Comparison of ENCODE assay signal across 25 cellular contexts in the genomic region with DNA sequence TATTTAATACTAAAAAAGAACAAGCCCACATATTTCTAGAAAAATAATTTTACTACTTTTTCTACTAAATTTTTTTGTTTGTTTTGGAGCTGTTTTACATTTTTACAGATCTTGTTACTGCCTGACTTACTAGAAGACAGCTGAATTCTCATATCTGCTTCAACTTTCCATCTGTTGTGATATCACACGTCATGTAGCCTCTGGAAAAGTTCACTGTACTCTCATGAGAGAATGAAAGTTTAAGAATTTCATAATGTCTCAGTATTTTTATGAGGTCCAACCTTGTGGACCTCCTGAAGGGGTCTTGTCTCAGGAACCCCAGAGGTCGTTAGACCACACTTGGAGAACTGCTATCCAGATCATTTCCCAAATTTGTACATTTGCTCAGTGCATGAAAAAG.
"Had no signal": no experiment of that assay in that cellular context is flagged by ENCODE, and none has a peak within 500 bp of the region (broad histone marks: within the 10 kb centered on the region; RNA-seq: fewer than 3 reads in every experiment).

No MANE protein-coding gene starts in this region.

- H3K4me3 ChIP-seq: colonic mucosa, heart left ventricle, left lung, lung, psoas muscle, sigmoid colon, skin epidermis, testis, tibial nerve, upper lobe of right lung, vagina had no signal

- ATAC-seq: left lung; psoas muscle; stimulated activated naive B cell treated with anti-CD40 and anti-IgM and Interleukin-4, amounts not matched to agents 10 μg/mL and 1 μg/mL and 100 μg/mL, for 72 hours; stimulated activated naive CD8-positive, alpha-beta T cell treated with anti-CD3 and anti-CD28 coated beads, Interleukin-15, amount 100 ng/mL, for 72 hours; upper lobe of right lung had no signal

- H3K4me1 ChIP-seq: colonic mucosa, left lung, psoas muscle, sigmoid colon, upper lobe of right lung had no signal

- H3K27ac Mint-ChIP-seq: endodermal cell; nephron progenitor cell; stimulated activated naive B cell treated with anti-CD40 and anti-IgM and Interleukin-4, amounts not matched to agents 10 μg/mL and 1 μg/mL and 100 μg/mL, for 72 hours; stimulated activated naive CD8-positive, alpha-beta T cell treated with anti-CD3 and anti-CD28 coated beads, Interleukin-15, amount 100 ng/mL, for 72 hours had no signal

- H3K27me3 ChIP-seq: colonic mucosa, heart left ventricle, left lung, sigmoid colon, testis, tibial nerve, upper lobe of right lung, vagina had no signal

- H3K4me1 Mint-ChIP-seq: endodermal cell; nephron progenitor cell; stimulated activated naive CD8-positive, alpha-beta T cell treated with anti-CD3 and anti-CD28 coated beads, Interleukin-15, amount 100 ng/mL, for 72 hours had no signal

- DNase-seq: colonic mucosa; effector CD4-positive, alpha-beta T cell; endodermal cell; erythroblast; heart left ventricle; hypothalamus; islet precursor cell; left lung; mesenchymal stem cell; midbrain; naive B cell; nephron progenitor cell; psoas muscle; retina; sigmoid colon; stimulated activated CD4-positive, alpha-beta T cell treated with anti-CD3 and anti-CD28 coated beads, Interleukin-2, amount 100 ng/mL, for 24 hours; stimulated activated CD4-positive, alpha-beta T cell treated with anti-CD3 and anti-CD28 coated beads, Interleukin-4, amount 100 ng/mL, for 4 hours; stimulated activated naive B cell treated with anti-CD40 and anti-IgM and Interleukin-4, amounts not matched to agents 10 μg/mL and 1 μg/mL and 100 μg/mL, for 72 hours; stimulated activated naive CD8-positive, alpha-beta T cell treated with anti-CD3 and anti-CD28 coated beads, Interleukin-15, amount 100 ng/mL, for 72 hours; testis; upper lobe of right lung had no signal

- H3K27ac ChIP-seq: colonic mucosa, left lung, psoas muscle, sigmoid colon, skin epidermis, testis, tibial nerve, upper lobe of right lung, vagina had no signal

- H3K9me3 ChIP-seq: colonic mucosa, left lung, psoas muscle, sigmoid colon, testis, upper lobe of right lung, vagina had no signal

- H3K9me3 Mint-ChIP-seq: endodermal cell; stimulated activated naive CD8-positive, alpha-beta T cell treated with anti-CD3 and anti-CD28 coated beads, Interleukin-15, amount 100 ng/mL, for 72 hours had no signal

- H3K4me3 Mint-ChIP-seq: endodermal cell; naive B cell; nephron progenitor cell; stimulated activated naive B cell treated with anti-CD40 and anti-IgM and Interleukin-4, amounts not matched to agents 10 μg/mL and 1 μg/mL and 100 μg/mL, for 72 hours; stimulated activated naive CD8-positive, alpha-beta T cell treated with anti-CD3 and anti-CD28 coated beads, Interleukin-15, amount 100 ng/mL, for 72 hours had no signal

- H3K36me3 ChIP-seq: colonic mucosa, left lung, sigmoid colon, tibial nerve, upper lobe of right lung, vagina had no signal

- H3K27me3 Mint-ChIP-seq: naive B cell; stimulated activated naive B cell treated with anti-CD40 and anti-IgM and Interleukin-4, amounts not matched to agents 10 μg/mL and 1 μg/mL and 100 μg/mL, for 72 hours; stimulated activated naive CD8-positive, alpha-beta T cell treated with anti-CD3 and anti-CD28 coated beads, Interleukin-15, amount 100 ng/mL, for 72 hours had no signal
